ENCODE assay signal across 8 cellular contexts in genomic region chr3:132659370-132660055, GRCh38. TPM values are rescaled to one million over a fixed set of nuclear protein-coding genes. Genes with fewer than 3 reads are reported as not detected.
DNase-seq lines count a peak whose midpoint lies in the region; ATAC-seq, FAIRE-seq and TF ChIP-seq lines count a peak whose summit lies in the region.

Gene ACAD11 (minus strand): TSS chr3:132659809. CDS start chr3:132659751, 58 bp downstream.

- H3F3A ChIP-seq in OCI-LY1 (ENCODE audit: insufficient read depth, low read length): no peaks in the 10 kb centered on the region

- peak within 1 kb of the TSS; percentile 98 to 99 (median 98) for H3K27ac Mint-ChIP-seq in nephron

- H4K20me1 ChIP-seq in OCI-LY1 (ENCODE audit: insufficient read depth, low read length): no peaks in the 10 kb centered on the region

- peak within 1 kb of the TSS; percentile 83 for H3K9ac ChIP-seq in OCI-LY1 (ENCODE audit: low read length)

- H3K36me3 Mint-ChIP-seq in nephron (ENCODE audit: low read depth): peaks cover 3% of the 10 kb centered on the region

- no peaks in the 10 kb centered on the region for H3K9me3 Mint-ChIP-seq in nephron

- H3K4me2 ChIP-seq in OCI-LY1 (ENCODE audit: low read length): peak within 1 kb of the TSS; percentile 91

- peak within 1 kb of the TSS; percentile 97 to 99 (median 98) for H3K4me3 Mint-ChIP-seq in nephron

- peaks cover 37% of the 10 kb centered on the region for H3K79me2 ChIP-seq in OCI-LY1 (ENCODE audit: insufficient read depth, low read length)

- H3K4me3 ChIP-seq in OCI-LY1 (ENCODE audit: low read depth, low read length, poor library complexity, severe bottlenecking): peak within 1 kb of the TSS; percentile 80
- peak within 1 kb of the TSS; percentile 85 to 86 for H3K4me3 ChIP-seq in foreskin fibroblast (ENCODE audit: low read depth in 1 of 2, low read length in 2 of 2)
- H3K4me3 ChIP-seq in tibial artery: peak within 1 kb of the TSS; percentile 78 to 85

- H3K36me3 ChIP-seq in OCI-LY1 (ENCODE audit: insufficient read depth, low read length) (no peaks in the 10 kb centered on the region), tibial artery (no peaks in the 10 kb centered on the region)

- H2AFZ ChIP-seq in OCI-LY1 (ENCODE audit: low read length): peak within 1 kb of the TSS; percentile 88

- H3K4me1 Mint-ChIP-seq in nephron: peaks cover 36% of the 10 kb centered on the region

- H3K9me3 ChIP-seq in OCI-LY1 (ENCODE audit: low read length) (no peaks in the 10 kb centered on the region), tibial artery (no peaks in the 10 kb centered on the region)

- H3K27me3 ChIP-seq in OCI-LY1 (ENCODE audit: insufficient read depth, low read length) (no peaks in the 10 kb centered on the region), tibial artery (no peaks in the 10 kb centered on the region)

- H3K4me1 ChIP-seq in OCI-LY1 (ENCODE audit: insufficient read depth, low read length, severe bottlenecking): peaks cover 35% of the 10 kb centered on the region
- peaks cover 0 to 39% (median 22%) of the 10 kb centered on the region in 4 donors for H3K4me1 ChIP-seq in tibial artery

- peak; percentile 55 for ATAC-seq in GM21423 (IDR thresholded peaks at IDR 0.05; ENCODE audit: unreplicated experiment)

- TF ChIP-seq CTCF in OCI-LY1 (IDR thresholded peaks at IDR 0.05; ENCODE audit: low read length) (peak; percentile 94), foreskin fibroblast (IDR thresholded peaks at IDR 0.05; ENCODE audit: low read depth, low read length) (peak; percentile 78), nephron (IDR thresholded peaks at IDR 0.05; ENCODE audit: unreplicated experiment in 3 of 3) (peak; percentile 66 to 75 (median 72)), tibial artery (IDR thresholded peaks at IDR 0.05) (peak; percentile 62 to 66)

- no peaks in the 10 kb centered on the region for H3K9me2 ChIP-seq in OCI-LY1 (ENCODE audit: low read depth, low read length)

- intact Hi-C loops in tibial artery (cut with DNase I; ENCODE audit: low total_unique reads): no loop called here

- DNase-seq in Daoy (ENCODE audit: low read depth): peak; percentile 75
- peak; percentile 57 for DNase-seq in HTR-8/SVneo (ENCODE audit: insufficient read length, low spot score)
- DNase-seq in activated naive CD4-positive, alpha-beta T cell treated with Interleukin-2 at 50 U/mL for 16 hours: peak; percentile 29
- peak; percentile 61 to 85 for DNase-seq in foreskin fibroblast
- DNase-seq in tibial artery: peak; percentile 83 to 91

- no peaks in the 10 kb centered on the region for H3K27me3 Mint-ChIP-seq in nephron (ENCODE audit: low read depth)

- peak; percentile 42 for FAIRE-seq in HTR-8/SVneo (lab: Jason Lieb, UNC)

- H3K27ac ChIP-seq in OCI-LY1 (ENCODE audit: low read depth, low read length, poor library complexity, severe bottlenecking): peak within 1 kb of the TSS; percentile 56
- H3K27ac ChIP-seq in tibial artery: peak within 1 kb of the TSS; percentile 91 to 96

RNA-seq across cellular contexts. Expression of gene ACAD11, which starts in this region (rescaled TPM):
- 4.7 TPM in 2 replicates for total RNA-seq in Daoy (2014; rRNA removed; shearing (Covaris generic))

Comparison
In these comparisons a context has a peak if more than half of its experiments do, and no peak if none do; other contexts are left out.
1. Peak in every context shown above with its lines: DNase-seq, ATAC-seq, H3K4me3 ChIP-seq and H3K27ac ChIP-seq.
2. DNase-seq: peak in every context shown above with its lines; median percentile 87 in tibial artery; 75 in Daoy; 73 in foreskin fibroblast; 57 in HTR-8/SVneo; 29 in activated naive CD4-positive, alpha-beta T cell treated with Interleukin-2 at 50 U/mL for 16 hours.